22 cellular contexts compared by ENCODE assay signal in the genomic region with DNA sequence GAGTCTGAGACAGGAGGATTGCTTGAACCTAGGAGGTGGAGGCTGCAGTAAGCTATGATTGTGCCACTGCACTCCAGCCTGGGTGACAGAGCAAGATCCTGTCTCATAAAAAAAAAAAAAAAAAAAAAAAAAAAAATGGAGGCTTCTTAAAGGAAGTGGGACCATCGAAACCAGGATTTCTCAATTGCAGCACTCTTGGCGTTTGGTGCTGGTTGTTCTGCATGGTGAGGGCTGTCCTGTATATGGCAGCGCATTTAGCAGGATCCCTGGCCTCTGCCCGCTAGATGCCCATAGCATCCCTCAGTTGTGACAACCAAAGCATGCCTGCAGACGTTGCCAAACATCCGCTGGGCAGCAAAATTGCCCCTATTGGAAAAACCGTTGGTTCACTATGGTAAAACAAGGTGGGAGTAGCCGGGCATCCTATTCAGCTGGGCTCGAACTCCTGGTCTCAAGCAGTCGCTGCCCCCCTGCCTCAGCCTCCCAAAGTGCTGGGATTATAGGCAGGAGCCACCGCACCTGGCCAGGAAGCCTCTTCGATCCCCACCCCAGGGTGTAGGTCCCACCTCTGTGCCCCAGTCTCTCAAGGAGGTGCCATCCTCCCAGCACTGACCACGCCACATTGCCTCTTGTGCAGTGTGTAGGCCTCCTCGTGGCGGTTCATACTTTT. TPM values are rescaled to one million over a fixed set of nuclear protein-coding genes. Genes with fewer than 3 reads are reported as not detected.
"Had no signal": no experiment of that assay in that cellular context is flagged by ENCODE, and none has a peak within 500 bp of the region (broad histone marks: within the 10 kb centered on the region; RNA-seq: fewer than 3 reads in every experiment).

No MANE protein-coding gene starts in this region.

- H3K27me3 ChIP-seq: tibial nerve, uterus had no signal

- DNase-seq: activated CD4-positive, alpha-beta T cell treated with anti-CD3 and anti-CD28 coated beads for 1 hour; activated CD4-positive, alpha-beta T cell treated with anti-CD3 and anti-CD28 coated beads, Interleukin-2, amount 50 U/mL, for 48 hours; activated naive CD8-positive, alpha-beta T cell treated with anti-CD3 and anti-CD28 coated beads for 36 hours; caudate nucleus; foreskin melanocyte; glutamatergic neuron; hippocampal formation; islet precursor cell; midbrain; nephron progenitor cell; nucleus accumbens; stimulated activated CD4-positive, alpha-beta T cell treated with anti-CD3 and anti-CD28 coated beads, Interleukin-2, amount 100 ng/mL, for 24 hours; T-helper 2 cell; uterus; WERI-Rb-1 had no signal

- H3K27ac ChIP-seq: coronary artery, tibial nerve, uterus, WERI-Rb-1 had no signal

- H3K4me3 ChIP-seq: coronary artery, lung, tibial nerve, uterus had no signal

- H3K4me1 ChIP-seq: tibial nerve, uterus had no signal

- H3K36me3 ChIP-seq: uterus had no signal

- H3K9me3 ChIP-seq: tibial nerve, uterus had no signal

RNA-seq across cellular contexts. Expression of gene NPIPB7, which starts 6.5 kb away (rescaled TPM):
- total RNA-seq: activated naive CD8-positive, alpha-beta T cell treated with anti-CD3 and anti-CD28 coated beads for 36 hours; epithelial cell of proximal tubule; lung; myocyte; skeletal muscle tissue; tibial nerve had no signal

RNA-seq across cellular contexts. Expression of gene APOBR, which starts 15.8 kb away (rescaled TPM):
- total RNA-seq: epithelial cell of proximal tubule, myocyte had no signal

RNA-seq across cellular contexts. Expression of gene IL27, which starts 28.0 kb away (rescaled TPM):
- total RNA-seq: activated naive CD8-positive, alpha-beta T cell treated with anti-CD3 and anti-CD28 coated beads for 36 hours; epithelial cell of proximal tubule; myocyte; progenitor cell of endocrine pancreas; tibial nerve; uterus had no signal
